8 cellular contexts compared by ENCODE assay signal in genomic region chr22:37259540-37260029, GRCh38. TPM values are rescaled to one million over a fixed set of nuclear protein-coding genes. Genes with fewer than 3 reads are reported as not detected.
DNase-seq lines count a peak whose midpoint lies in the region; FAIRE-seq and TF ChIP-seq lines count a peak whose summit lies in the region.

No MANE protein-coding gene starts in this region.

- peaks cover 0 to 9% (median 0%) of the 10 kb centered on the region in 11 experiments; a peak in 4 of 22 replicates for H3K27me3 ChIP-seq in BLaER1 treated with 17β-estradiol and CSF1 and Interleukin-3, amounts not matched to agents 10 nM and 100 nM

- peak overlapping the region in 3 of 10 experiments; percentile 20 to 31 (median 20); a peak in 2 of 20 replicates for H3K4me3 ChIP-seq in BLaER1 treated with 17β-estradiol and CSF1 and Interleukin-3, amounts not matched to agents 10 nM and 100 nM

- H3K4me1 ChIP-seq in BLaER1 treated with 17β-estradiol and CSF1 and Interleukin-3, amounts not matched to agents 10 nM and 100 nM, result peaks cover 23 to 44% (median 33%) of the 10 kb centered on the region in 10 experiments

- H3K9me3 ChIP-seq in BLaER1 treated with 17β-estradiol and CSF1 and Interleukin-3, amounts not matched to agents 10 nM and 100 nM (replicated peaks in 1 of 11), result peaks cover 11 to 15% (median 13%) of the 10 kb centered on the region in 11 experiments

- TF ChIP-seq POLR2A in GM12892 (IDR thresholded peaks at IDR 0.05; ENCODE audit: low read depth, low read length), result no peak

- H3K36me3 ChIP-seq in BLaER1 treated with 17β-estradiol and CSF1 and Interleukin-3, amounts not matched to agents 10 nM and 100 nM, result peaks cover 0 to 6% (median 0%) of the 10 kb centered on the region in 11 experiments; a peak in 2 of 22 replicates

- H3K27ac ChIP-seq in BLaER1 treated with 17β-estradiol and CSF1 and Interleukin-3, amounts not matched to agents 10 nM and 100 nM, result no peak overlapping the region

- DNase-seq in GM12892 (ENCODE audit: insufficient read length) (no peak), UCSD-AML1 (lab: John Stamatoyannopoulos, UW; ENCODE audit: unreplicated experiment) (peak; percentile 62), inferior parietal cortex (ENCODE audit: extremely low spot score) (peak; percentile 17), NCI-H748 treated with DMSO at 0.1 percent for 48 hours (lab: John Stamatoyannopoulos, UW) (no peak), SK-N-DZ (ENCODE audit: low spot score) (no peak), NCI-H2029 treated with DMSO at 0.1 percent for 48 hours (lab: John Stamatoyannopoulos, UW) (no peak)
- no peak for DNase-seq in NK-92 treated with Interleukin-12 subunit alpha and Interleukin-12 subunit beta, amount 100 ng/mL, for 24 hours (lab: John Stamatoyannopoulos, UW)

- FAIRE-seq in GM12892 (lab: Jason Lieb, UNC), result peak; percentile 87

- peak overlapping the region in 7 of 11 experiments; percentile 2 to 45 (median 20); a peak in 7 of 22 replicates for H3K9ac ChIP-seq in BLaER1 treated with 17β-estradiol and CSF1 and Interleukin-3, amounts not matched to agents 10 nM and 100 nM

- H4K20me1 ChIP-seq in BLaER1 treated with 17β-estradiol and CSF1 and Interleukin-3, amounts not matched to agents 10 nM and 100 nM, result peaks cover 0 to 7% (median 0%) of the 10 kb centered on the region in 11 experiments; a peak in 1 of 22 replicates

- H3K4me2 ChIP-seq in BLaER1 treated with 17β-estradiol and CSF1 and Interleukin-3, amounts not matched to agents 10 nM and 100 nM, result peak overlapping the region; percentile 67 to 89 (median 81)

RNA-seq across cellular contexts. Expression of gene RAC2, which starts 15.5 kb away (rescaled TPM):
- 247 TPM for polyA plus RNA-seq in GM12892 (2012; ENCODE audit: missing spikeins)
- 0.44 and 0.71 TPM in 2 replicates for polyA plus RNA-seq in SK-N-DZ (2014; cell fraction: cytosol; rRNA removed)
- polyA plus RNA-seq in SK-N-DZ (2014; cell fraction: nucleus; rRNA removed), result not detected in 2 replicates

RNA-seq across cellular contexts. Expression of gene CYTH4, which starts 22.7 kb away (rescaled TPM):
- 12.8 TPM for polyA plus RNA-seq in GM12892 (2012; ENCODE audit: missing spikeins)
- polyA plus RNA-seq in SK-N-DZ (2014; cell fraction: cytosol; rRNA removed), result not detected in 2 replicates
- not detected in 2 replicates for polyA plus RNA-seq in SK-N-DZ (2014; cell fraction: nucleus; rRNA removed)

RNA-seq across cellular contexts. Expression of gene SSTR3, which starts 47.3 kb away (rescaled TPM):
- 2.8 TPM for polyA plus RNA-seq in GM12892 (2012; ENCODE audit: missing spikeins)
- 0.05 and 0.08 TPM in 2 replicates for polyA plus RNA-seq in SK-N-DZ (2014; cell fraction: cytosol; rRNA removed)
- polyA plus RNA-seq in SK-N-DZ (2014; cell fraction: nucleus; rRNA removed), result 0.03 TPM in 1 of 2 replicates, not detected in the other

Comparison
In these comparisons a context has a peak if more than half of its experiments do, and no peak if none do; other contexts are left out.
1. DNase-seq: peak in UCSD-AML1 (single experiment) and inferior parietal cortex (single experiment); none in GM12892 (single experiment), NCI-H748 treated with DMSO at 0.1 percent for 48 hours (single experiment), NK-92 treated with Interleukin-12 subunit alpha and Interleukin-12 subunit beta, amount 100 ng/mL, for 24 hours (single experiment), SK-N-DZ (single experiment) and NCI-H2029 treated with DMSO at 0.1 percent for 48 hours (single experiment).